ENCODE assay signal across 8 cellular contexts in the genomic region with DNA sequence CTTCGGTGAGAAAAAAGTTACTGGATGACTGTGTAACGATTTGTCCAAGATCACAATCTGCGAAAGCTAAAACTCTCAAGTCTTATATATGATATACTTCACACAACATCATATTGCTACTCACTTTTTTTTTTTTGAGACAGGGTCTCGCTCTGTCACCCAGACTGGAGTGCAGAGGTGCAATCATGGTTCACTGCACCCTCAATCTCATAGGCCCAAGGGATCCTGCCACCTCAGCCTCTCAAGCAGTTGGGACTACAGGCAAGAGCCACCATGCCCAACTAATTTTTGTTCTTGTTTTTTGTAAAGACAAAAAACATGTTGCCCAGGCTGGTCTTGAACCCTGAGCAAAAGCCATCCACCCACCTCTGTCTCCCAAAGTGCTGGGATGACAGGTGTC.
"Had no signal": no experiment of that assay in that cellular context is flagged by ENCODE, and none has a peak within 500 bp of the region (broad histone marks: within the 10 kb centered on the region; RNA-seq: fewer than 3 reads in every experiment).

No MANE protein-coding gene starts in this region.

- H3K36me3 ChIP-seq: HAP-1 had no signal

- H3K9me3 ChIP-seq: HAP-1 had no signal

- H3K4me2 ChIP-seq: GM23338 had no signal

- H3K27ac ChIP-seq: HL-60 had no signal

- H3K4me3 ChIP-seq: GM23338, HAP-1 had no signal

- ATAC-seq: GM23338, HCT116, HepG2 had no signal

- H3K4me1 ChIP-seq: HAP-1 had no signal

- DNase-seq: H7, HFFc6, KBM-7 had no signal
